In the genomic region with DNA sequence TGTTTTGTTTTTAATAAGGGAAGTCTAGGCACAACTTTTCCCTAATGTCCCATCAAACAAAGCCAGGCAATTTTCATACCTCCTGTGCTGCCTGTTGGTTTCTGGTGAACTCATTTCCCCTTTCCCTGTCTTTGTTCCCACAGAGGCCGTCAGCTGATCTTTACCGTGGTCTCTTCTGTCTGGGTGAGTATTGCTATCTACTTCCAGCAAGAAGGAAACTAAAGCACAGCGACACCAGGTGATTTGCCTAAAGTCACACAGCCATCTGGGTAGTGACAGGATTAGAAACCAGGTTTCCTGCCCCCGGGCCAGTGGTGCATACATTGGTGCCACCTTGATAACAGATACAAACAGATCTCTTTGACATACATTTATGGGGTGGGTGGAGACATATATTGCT, we compare ENCODE assay signal across 11 cellular contexts. TPM values are rescaled to one million over a fixed set of nuclear protein-coding genes. Genes with fewer than 3 reads are reported as not detected.
DNase-seq lines count a peak whose midpoint lies in the region; ATAC-seq and TF ChIP-seq lines count a peak whose summit lies in the region.
"Had no signal": no experiment of that assay in that cellular context is flagged by ENCODE, and none has a peak within 500 bp of the region (broad histone marks: within the 10 kb centered on the region; RNA-seq: fewer than 3 reads in every experiment).

No MANE protein-coding gene starts in this region.

- DNase-seq in stimulated activated naive CD4-positive, alpha-beta T cell treated with Interleukin-2 at 50 U/mL for 16 hours (lab: John Stamatoyannopoulos, UW): peak; percentile 22
- DNase-seq in stimulated activated naive CD4-positive, alpha-beta T cell (lab: John Stamatoyannopoulos, UW): no peak
- peak; percentile 90 for DNase-seq in OCI-LY7 (ENCODE audit: low spot score)
- peak in 1 of 2 donors; percentile 29 for DNase-seq in central memory CD8-positive, alpha-beta T cell (ENCODE audit: low spot score in 2 of 2)
- no peak for DNase-seq in NK-92 treated with Interleukin-12 subunit alpha and Interleukin-12 subunit beta, amount 100 ng/mL, for 24 hours (lab: John Stamatoyannopoulos, UW)
- DNase-seq in COLO829 (ENCODE audit: low spot score): no peak
- DNase-seq in GF-D8 (lab: John Stamatoyannopoulos, UW): no peak
- DNase-seq in AG08395 (ENCODE audit: low spot score): no peak

- H3K79me2 ChIP-seq in OCI-LY7 (ENCODE audit: insufficient read depth, low read depth, low read length): peaks cover 28% of the 10 kb centered on the region; the same call in 1 of the 2 replicates

- peak overlapping the region; percentile 69 for H3K4me3 ChIP-seq in OCI-LY7 (ENCODE audit: low read depth, low read length, poor library complexity, severe bottlenecking)

- POLR2A ChIA-PET in OCI-LY7 (lab: Charles Lee): interaction anchor here (0.6 to 1.0 kb wide), 2 partner anchors 65 to 165 kb away, joined by 3 to 4 read pairs; no protein-coding TSS in a partner anchor

- H3K4me2 ChIP-seq in OCI-LY7 (ENCODE audit: low read length): peak overlapping the region; percentile 86

- no peaks in the 10 kb centered on the region for H3K9me3 Mint-ChIP-seq in central memory CD8-positive, alpha-beta T cell
- H3K9me3 Mint-ChIP-seq: neural crest cell had no signal

- peaks cover 5% of the 10 kb centered on the region for H3K36me3 Mint-ChIP-seq in central memory CD8-positive, alpha-beta T cell (ENCODE audit: insufficient read depth)

- intact Hi-C loops in OCI-LY7 (cut with micrococcal nuclease; ENCODE audit: unreplicated experiment): loop anchor here (1.0 to 5.0 kb wide), 2 partner anchors 56 to 95 kb away; no protein-coding TSS in a partner anchor

- H3K27ac Mint-ChIP-seq in central memory CD8-positive, alpha-beta T cell (ENCODE audit: low read depth): peak overlapping the region; percentile 99

- no peaks in the 10 kb centered on the region for H3K27me3 Mint-ChIP-seq in central memory CD8-positive, alpha-beta T cell

- BruUV-seq in OCI-LY7 (replicated peaks; lab: Mats Ljungman, UMichigan): no TSS peak

- peaks cover 7% of the 10 kb centered on the region; the same call in 1 of the 2 replicates for H3K36me3 ChIP-seq in OCI-LY7 (ENCODE audit: insufficient read depth, low read length)

- TF ChIP-seq CTCF in OCI-LY7 (conservative IDR thresholded peaks at IDR 0.05; ENCODE audit: low read length): peak; percentile 59

- H2AFZ ChIP-seq in OCI-LY7 (ENCODE audit: low read length): peak overlapping the region; percentile 16; the same call in 1 of the 2 replicates

- CTCF ChIA-PET in OCI-LY7 (lab: Charles Lee; ENCODE audit: unreplicated experiment): no interaction called here

- H3K9me3 ChIP-seq in OCI-LY7 (ENCODE audit: low read length): no peaks in the 10 kb centered on the region

- H3K4me1 ChIP-seq in OCI-LY7 (ENCODE audit: insufficient read depth, low read length, poor library complexity, severe bottlenecking): peaks cover 68% of the 10 kb centered on the region

- peak overlapping the region; percentile 51 for H3K4me3 Mint-ChIP-seq in central memory CD8-positive, alpha-beta T cell
- H3K4me3 Mint-ChIP-seq: neural crest cell had no signal

- no peaks in the 10 kb centered on the region for H3K9me2 ChIP-seq in OCI-LY7 (ENCODE audit: insufficient read depth, low read length)

- ATAC-seq in central memory CD8-positive, alpha-beta T cell (replicated peaks; ENCODE audit: extremely low read depth, poor library complexity, severe bottlenecking): peak; percentile 16

- peak overlapping the region; percentile 92 for H3K27ac ChIP-seq in OCI-LY7 (ENCODE audit: low read depth, low read length, poor library complexity, severe bottlenecking)

- no peaks in the 10 kb centered on the region for H4K20me1 ChIP-seq in OCI-LY7 (ENCODE audit: insufficient read depth, low read length)

- H3K4me1 Mint-ChIP-seq in central memory CD8-positive, alpha-beta T cell: peaks cover 66% of the 10 kb centered on the region

RNA-seq across cellular contexts. Expression of a gene that starts 59.6 kb away (rescaled TPM):
- total RNA-seq in OCI-LY7 (2014; rRNA removed; shearing (Covaris generic)): 0.03 and 0.09 TPM in 2 replicates
- not detected in 2 replicates for total RNA-seq in OCI-LY7 (2022)
- total RNA-seq: M059J, neural crest cell, RPMI7951 had no signal

Comparison
In these comparisons a context has a peak if more than half of its experiments do, and no peak if none do; other contexts are left out.
1. DNase-seq: peak in stimulated activated naive CD4-positive, alpha-beta T cell treated with Interleukin-2 at 50 U/mL for 16 hours (single experiment) and OCI-LY7 (single experiment); none in stimulated activated naive CD4-positive, alpha-beta T cell (0 of 6), NK-92 treated with Interleukin-12 subunit alpha and Interleukin-12 subunit beta, amount 100 ng/mL, for 24 hours (single experiment), COLO829 (single experiment), GF-D8 (single experiment) and AG08395 (single experiment).